In the genomic region with DNA sequence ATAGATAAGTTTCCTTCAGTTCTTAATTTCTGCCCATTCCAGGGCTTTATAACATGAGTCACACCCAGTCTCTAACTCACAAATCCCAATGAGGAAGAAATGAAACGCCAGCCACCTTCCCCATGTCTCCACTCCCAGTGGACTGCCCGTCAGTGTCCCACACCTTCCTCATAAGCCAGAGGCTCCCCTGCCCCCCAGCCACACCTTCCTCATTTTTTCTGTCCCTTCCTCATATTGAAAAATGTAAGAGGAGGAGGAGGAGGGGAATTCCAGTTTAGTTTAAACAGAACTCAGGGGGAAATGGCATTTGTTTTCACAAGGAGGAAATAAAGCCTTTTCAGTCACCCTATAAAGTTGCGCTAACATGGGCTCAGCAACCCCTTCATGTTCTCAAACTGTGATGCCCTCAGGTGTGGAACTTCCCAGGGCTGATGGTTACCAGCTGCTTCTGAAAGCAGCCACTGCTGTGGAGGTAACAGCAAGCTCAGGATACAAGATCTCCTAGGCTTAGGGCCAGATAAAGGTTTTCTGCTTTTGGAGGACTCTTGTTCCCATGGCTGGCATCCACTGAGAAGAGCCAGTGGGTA, we compare ENCODE assay signal across 21 cellular contexts.
DNase-seq lines count a peak whose midpoint lies in the region; ATAC-seq, FAIRE-seq and TF ChIP-seq lines count a peak whose summit lies in the region.
"Had no signal": no experiment of that assay in that cellular context is flagged by ENCODE, and none has a peak within 500 bp of the region (broad histone marks: within the 10 kb centered on the region; RNA-seq: fewer than 3 reads in every experiment).

No MANE protein-coding gene starts in this region.

- ATAC-seq in body of pancreas (peak; percentile 64), sciatic nerve (peak; percentile 50), GM18909 (IDR thresholded peaks at IDR 0.05; ENCODE audit: poor library complexity, unreplicated experiment) (no peak)

- H3K9me3 Mint-ChIP-seq in Caco-2 (ENCODE audit: unreplicated experiment) = no peaks in the 10 kb centered on the region
- H3K9me3 Mint-ChIP-seq: activated T-helper 1 cell treated with anti-CD3 and anti-CD28 coated beads, Interleukin-12 subunit alpha, Interleukin-12 subunit beta, Interleukin-2, Interleukin-4 antibody, amounts not matched to agents 30 ng/mL and 10 ng/mL and 1 ng/mL, durations not matched to agents 14 hours and 24 hours and 36 hours; stimulated activated naive CD8-positive, alpha-beta T cell treated with anti-CD3 and anti-CD28 coated beads, Interleukin-15, Interleukin-2, amounts not matched to agents 100 ng/mL and 50 ng/mL, for 24 hours had no signal

- H3K27ac ChIP-seq in body of pancreas = peak overlapping the region in 3 of 4 donors; percentile 37 to 80 (median 69)
- H3K27ac ChIP-seq: Peyer's patch, sigmoid colon had no signal

- no peaks in the 10 kb centered on the region for H3K36me3 ChIP-seq in body of pancreas (replicated peaks in 1 of 2; ENCODE audit: insufficient read depth in 1 of 2, low read depth in 2 of 2)
- H3K36me3 ChIP-seq in Caco-2 (ENCODE audit: control insufficient read depth, insufficient read depth, low read length) = no peaks in the 10 kb centered on the region
- H3K36me3 ChIP-seq: Peyer's patch, sigmoid colon, upper lobe of left lung had no signal

- H3K27me3 Mint-ChIP-seq in Caco-2 (ENCODE audit: insufficient read depth, unreplicated experiment) = no peaks in the 10 kb centered on the region
- H3K27me3 Mint-ChIP-seq: stimulated activated naive CD8-positive, alpha-beta T cell treated with anti-CD3 and anti-CD28 coated beads, Interleukin-15, Interleukin-2, amounts not matched to agents 100 ng/mL and 50 ng/mL, for 24 hours had no signal

- no peak overlapping the region for H3K27ac Mint-ChIP-seq in Caco-2 (ENCODE audit: unreplicated experiment)
- H3K27ac Mint-ChIP-seq: activated naive CD8-positive, alpha-beta T cell; activated T-helper 1 cell treated with anti-CD3 and anti-CD28 coated beads, Interleukin-12 subunit alpha, Interleukin-12 subunit beta, Interleukin-2, Interleukin-4 antibody, amounts not matched to agents 30 ng/mL and 10 ng/mL and 1 ng/mL, durations not matched to agents 14 hours and 24 hours and 36 hours; stimulated activated naive CD8-positive, alpha-beta T cell treated with anti-CD3 and anti-CD28 coated beads, Interleukin-15, Interleukin-2, amounts not matched to agents 100 ng/mL and 50 ng/mL, for 24 hours had no signal

- TF ChIP-seq POLR2A in body of pancreas (IDR thresholded peaks at IDR 0.05) = no peak

- no peaks in the 10 kb centered on the region for H3K27me3 ChIP-seq in body of pancreas
- no peaks in the 10 kb centered on the region for H3K27me3 ChIP-seq in Caco-2 (replicated peaks; ENCODE audit: control insufficient read depth, insufficient read depth, low read length)
- H3K27me3 ChIP-seq: Peyer's patch, sigmoid colon, upper lobe of left lung had no signal

- intact Hi-C loops in body of pancreas (cut with DNase I) = no loop called here
- intact Hi-C loops in sciatic nerve (cut with DNase I) = no loop called here
- intact Hi-C loops in Caco-2 (cut with micrococcal nuclease; ENCODE audit: unreplicated experiment) = no loop called here

- BruUV-seq in Caco-2 (replicated peaks; lab: Mats Ljungman, UMichigan) = no TSS peak

- no peak overlapping the region for H3K4me3 Mint-ChIP-seq in Caco-2 (ENCODE audit: unreplicated experiment)
- H3K4me3 Mint-ChIP-seq: activated naive CD8-positive, alpha-beta T cell; activated T-helper 1 cell treated with anti-CD3 and anti-CD28 coated beads, Interleukin-12 subunit alpha, Interleukin-12 subunit beta, Interleukin-2, Interleukin-4 antibody, amounts not matched to agents 30 ng/mL and 10 ng/mL and 1 ng/mL, durations not matched to agents 14 hours and 24 hours and 36 hours; stimulated activated naive CD8-positive, alpha-beta T cell treated with anti-CD3 and anti-CD28 coated beads, Interleukin-15, Interleukin-2, amounts not matched to agents 100 ng/mL and 50 ng/mL, for 24 hours had no signal

- WGBS in body of pancreas, 2 donors = 47 to 50% methylated on average over 3 of the region's 3 CpGs

- no peaks in the 10 kb centered on the region for H3K4me1 Mint-ChIP-seq in Caco-2 (ENCODE audit: low read depth, unreplicated experiment)

- H3K9me3 ChIP-seq in body of pancreas (no peaks in the 10 kb centered on the region), Caco-2 (no peaks in the 10 kb centered on the region)
- H3K9me3 ChIP-seq: Peyer's patch, sigmoid colon, upper lobe of left lung had no signal

- TF ChIP-seq CTCF in body of pancreas (IDR thresholded peaks at IDR 0.05) (no peak), Caco-2 (IDR thresholded peaks at IDR 0.05; ENCODE audit: insufficient read depth in 1 of 2, low read depth in 1 of 2, low read length in 1 of 2, severe bottlenecking in 1 of 2, unreplicated experiment in 1 of 2) (no peak)

- peak; percentile 74 for FAIRE-seq in GM18507 (lab: Jason Lieb, UNC)
- FAIRE-seq: D721Med had no signal

- H3K36me3 Mint-ChIP-seq in Caco-2 (ENCODE audit: insufficient read depth, unreplicated experiment) = no peaks in the 10 kb centered on the region
- H3K36me3 Mint-ChIP-seq: activated naive CD8-positive, alpha-beta T cell had no signal

- DNase-seq in GM18507 (ENCODE audit: extremely low spot score, insufficient read length, low read depth) (no peak), Kasumi-1 (lab: John Stamatoyannopoulos, UW) (peak; percentile 10 to 37), body of pancreas (peak; percentile 36 to 79 (median 68)), sciatic nerve (ENCODE audit: low spot score) (no peak), glomerular visceral epithelial cell (ENCODE audit: extremely low spot score) (no peak), Caco-2 (no peak), ecto neural progenitor cell (ENCODE audit: low spot score) (no peak)
- DNase-seq: activated CD4-positive, alpha-beta T cell treated with anti-CD3 and anti-CD28 coated beads for 1 hour; head of caudate nucleus; NCI-H1436; NCI-H2171; sigmoid colon; stimulated activated CD4-positive, alpha-beta T cell treated with anti-CD3 and anti-CD28 coated beads, Interleukin-1b, Interleukin-23, amount 100 ng/mL, for 48 hours; T-helper 9 cell had no signal

- H3K4me3 ChIP-seq in body of pancreas = no peak overlapping the region
- no peak overlapping the region for H3K4me3 ChIP-seq in Caco-2 (ENCODE audit: low read depth, low read length)
- H3K4me3 ChIP-seq: Peyer's patch, sigmoid colon, upper lobe of left lung had no signal

- POLR2A ChIA-PET in Caco-2 (lab: Charles Lee) = no interaction called here

- CTCF ChIA-PET in Caco-2 (lab: Charles Lee) = no interaction called here

- peaks cover 55% of the 10 kb centered on the region for H3K4me1 ChIP-seq in body of pancreas
- no peaks in the 10 kb centered on the region for H3K4me1 ChIP-seq in Caco-2

Comparison
In these comparisons a context has a peak if more than half of its experiments do, and no peak if none do; other contexts are left out.
1. DNase-seq: peak in Kasumi-1 (2 of 2) and body of pancreas (4 of 4); none in GM18507 (single experiment), sciatic nerve (single experiment), glomerular visceral epithelial cell (single experiment), Caco-2 (0 of 2) and ecto neural progenitor cell (single experiment).